In the genomic region with DNA sequence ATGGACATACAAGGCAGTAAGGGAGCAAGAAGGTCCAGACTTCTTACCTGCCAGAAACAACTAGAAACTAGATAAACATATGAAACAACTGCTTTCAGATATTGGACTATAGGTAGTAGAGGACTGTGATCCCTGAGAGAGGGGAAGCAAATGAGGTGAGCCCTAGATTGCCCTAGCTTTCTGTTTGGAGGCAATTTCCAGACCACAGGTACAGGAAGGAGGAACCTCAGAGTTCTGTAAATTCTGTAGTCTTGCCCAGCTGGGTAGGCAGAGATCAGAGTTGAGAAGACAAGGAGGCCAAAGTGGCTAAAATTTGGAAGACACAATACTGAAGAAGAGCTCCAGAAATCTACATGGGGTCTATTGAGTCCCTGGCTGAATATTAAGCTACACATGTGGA, we compare ENCODE assay signal across 12 cellular contexts. TPM values are rescaled to one million over a fixed set of nuclear protein-coding genes. Genes with fewer than 3 reads are reported as not detected.
DNase-seq lines count a peak whose midpoint lies in the region; ATAC-seq, FAIRE-seq and TF ChIP-seq lines count a peak whose summit lies in the region.
"Had no signal": no experiment of that assay in that cellular context is flagged by ENCODE, and none has a peak within 500 bp of the region (broad histone marks: within the 10 kb centered on the region; RNA-seq: fewer than 3 reads in every experiment).

No MANE protein-coding gene starts in this region.

- no peak for DNase-seq in GM12892 (ENCODE audit: insufficient read length)
- no peak for DNase-seq in IMR-90
- DNase-seq in effector CD4-positive, alpha-beta T cell, result no peak
- DNase-seq in upper lobe of left lung, result no peak
- DNase-seq in SKM-1 treated with dmso at 0.1 percent for 144 hours (lab: John Stamatoyannopoulos, UW; ENCODE audit: unreplicated experiment), result no peak
- DNase-seq: activated CD4-positive, alpha-beta T cell treated with anti-CD3 and anti-CD28 coated beads, Interleukin-2, amount 50 U/mL, for 4 hours; MG63; NCI-H510A; uterus had no signal

- H3K4me1 Mint-ChIP-seq in activated naive CD8-positive, alpha-beta T cell (ENCODE audit: low read depth), result peaks cover 78% of the 10 kb centered on the region

- H3K27ac ChIP-seq in IMR-90 (ENCODE audit: insufficient read depth, low read length) (no peak overlapping the region), upper lobe of left lung (no peak overlapping the region)
- H3K27ac ChIP-seq: uterus had no signal

- no peak overlapping the region for H4K91ac ChIP-seq in IMR-90 (ENCODE audit: insufficient read depth, low read depth, low read length)

- H4K8ac ChIP-seq in IMR-90 (ENCODE audit: low read depth in 2 of 2, low read length in 2 of 2), result no peak overlapping the region

- H2BK20ac ChIP-seq in IMR-90 (ENCODE audit: low read depth, low read length), result no peak overlapping the region

- peaks cover 8% of the 10 kb centered on the region for H3K9me3 Mint-ChIP-seq in activated naive CD8-positive, alpha-beta T cell (ENCODE audit: low read depth)

- peak; percentile 5 for FAIRE-seq in GM12892 (lab: Jason Lieb, UNC)

- no peak overlapping the region for H3K18ac ChIP-seq in IMR-90 (ENCODE audit: low read depth, low read length)

- no peak overlapping the region for H3K9ac ChIP-seq in IMR-90 (ENCODE audit: low read depth, low read length)

- no peak overlapping the region for H3K14ac ChIP-seq in IMR-90 (replicated peaks; ENCODE audit: low read depth, low read length)

- no peak overlapping the region; the same call in 1 of the 2 replicates for H3K4ac ChIP-seq in IMR-90 (ENCODE audit: low read depth, low read length)

- no peak for TF ChIP-seq EP300 in upper lobe of left lung (IDR thresholded peaks at IDR 0.05)

- H2AK5ac ChIP-seq in IMR-90 (ENCODE audit: low read depth, low read length), result no peak overlapping the region

- H3K27me3 Mint-ChIP-seq in activated naive CD8-positive, alpha-beta T cell, result no peaks in the 10 kb centered on the region

- peak overlapping the region; percentile 83 for H3K27ac Mint-ChIP-seq in activated naive CD8-positive, alpha-beta T cell

- CTCF ChIA-PET in IMR-90 (lab: Yijun Ruan, JAX), result no interaction called here

- H2BK5ac ChIP-seq in IMR-90 (ENCODE audit: low read depth, low read length, poor library complexity, severe bottlenecking), result no peak overlapping the region

- no peak overlapping the region for H3K23ac ChIP-seq in IMR-90 (ENCODE audit: low read depth, low read length)

- H2AK9ac ChIP-seq in IMR-90 (replicated peaks; ENCODE audit: low read depth, low read length, poor library complexity), result no peak overlapping the region

- H3K4me2 ChIP-seq in IMR-90 (ENCODE audit: low read depth, low read length), result no peak overlapping the region

- ATAC-seq in GM21423 (IDR thresholded peaks at IDR 0.05; ENCODE audit: unreplicated experiment) (peak; percentile 38), IMR-90 (ENCODE audit: low read depth) (no peak), upper lobe of left lung (ENCODE audit: low FRiP score in 2 of 2) (no peak), HG02885 (IDR thresholded peaks at IDR 0.05; ENCODE audit: poor library complexity, unreplicated experiment) (no peak)

- peaks cover 27% of the 10 kb centered on the region for H3K36me3 Mint-ChIP-seq in activated naive CD8-positive, alpha-beta T cell

- dilution Hi-C loops in IMR-90 (cut with HindIII; ENCODE audit: low sequenced_read_pairs, unreplicated experiment), result no loop called here

- peak overlapping the region; percentile 54 for H3K4me3 Mint-ChIP-seq in activated naive CD8-positive, alpha-beta T cell

- H4K5ac ChIP-seq in IMR-90 (ENCODE audit: low read depth, low read length), result 0 out of 2 replicates have a peak overlapping the region, but pooled peaks have one; percentile 67

- H4K20me1 ChIP-seq in IMR-90 (ENCODE audit: insufficient read depth, low read length), result peaks cover 56% of the 10 kb centered on the region; the same call in 1 of the 2 replicates

- intact Hi-C loops in IMR-90 (cut with micrococcal nuclease), result no loop called here

- 0 out of 2 replicates have a peak, but pooled peaks cover 7% of the 10 kb centered on the region for H3K9me1 ChIP-seq in IMR-90 (ENCODE audit: insufficient read depth, low read length)

- BruUV-seq in IMR-90 (replicated peaks; lab: Mats Ljungman, UMichigan), result no TSS peak

- H3K4me3 ChIP-seq in IMR-90 (ENCODE audit: insufficient read depth, low read depth, low read length) (no peak overlapping the region), upper lobe of left lung (no peak overlapping the region)
- H3K4me3 ChIP-seq: MG63, uterus had no signal

- H3K79me1 ChIP-seq in IMR-90 (ENCODE audit: low read depth in 1 of 2, low read length in 2 of 2), result peaks cover 4 to 26% of the 10 kb centered on the region in 2 experiments; a peak in 3 of 4 replicates

- H2AFZ ChIP-seq in IMR-90 (replicated peaks; ENCODE audit: low read length, poor library complexity), result no peak overlapping the region

- no peak for TF ChIP-seq POLR2A in GM12892 (IDR thresholded peaks at IDR 0.05; ENCODE audit: low read depth, low read length)
- TF ChIP-seq POLR2A in IMR-90 (IDR thresholded peaks at IDR 0.05; ENCODE audit: low read depth, low read length), result no peak
- TF ChIP-seq POLR2A in upper lobe of left lung (IDR thresholded peaks at IDR 0.05), result no peak

- H3K36me3 ChIP-seq in IMR-90 (ENCODE audit: control insufficient read depth, insufficient read depth, low read length) (0 out of 2 replicates have a peak, but pooled peaks cover 1% of the 10 kb centered on the region), upper lobe of left lung (no peaks in the 10 kb centered on the region)
- H3K36me3 ChIP-seq: uterus had no signal

- H3K27me3 ChIP-seq in IMR-90 (ENCODE audit: control insufficient read depth, insufficient read depth, low read length) (no peaks in the 10 kb centered on the region), upper lobe of left lung (no peaks in the 10 kb centered on the region)
- H3K27me3 ChIP-seq: MG63, uterus had no signal

- in situ Hi-C loops in IMR-90 (cut with MboI; ENCODE audit: low sequenced_read_pairs), result no loop called here

- TF ChIP-seq CTCF in IMR-90 (conservative IDR thresholded peaks at IDR 0.05; ENCODE audit: low read depth, low read length) (no peak), upper lobe of left lung (IDR thresholded peaks at IDR 0.05) (no peak)

- H2BK15ac ChIP-seq in IMR-90 (ENCODE audit: low read depth, low read length), result no peak overlapping the region; the same call in 2 of the 3 replicates

- H3K4me1 ChIP-seq in IMR-90 (ENCODE audit: control insufficient read depth, insufficient read depth, low read length), result peaks cover 3% of the 10 kb centered on the region
- peaks cover 0 to 4% (median 0%) of the 10 kb centered on the region in 4 donors for H3K4me1 ChIP-seq in upper lobe of left lung
- H3K4me1 ChIP-seq: uterus had no signal

- no peak overlapping the region for H3K56ac ChIP-seq in IMR-90 (ENCODE audit: extremely low read depth, insufficient read depth, low read length)

- H3K9me3 ChIP-seq in IMR-90 (ENCODE audit: control insufficient read depth, insufficient read depth, low read length), result peaks cover 1% of the 10 kb centered on the region; the same call in 1 of the 2 replicates
- H3K9me3 ChIP-seq in upper lobe of left lung, result peaks cover 0 to 4% (median 2%) of the 10 kb centered on the region in 4 donors
- H3K9me3 ChIP-seq: uterus had no signal

- POLR2A ChIA-PET in IMR-90 (lab: Charles Lee; ENCODE audit: unreplicated experiment), result no interaction called here

- no peak for TF ChIP-seq RAD21 in IMR-90 (IDR thresholded peaks at IDR 0.05; ENCODE audit: low read length)

- no peak overlapping the region for H2BK120ac ChIP-seq in IMR-90 (ENCODE audit: low read depth, low read length)

TF ChIP-seq in IMR-90, 13 proteins besides CTCF, POLR2A, EP300 and RAD21:
- TF ChIP-seq MAZ (IDR thresholded peaks at IDR 0.05; ENCODE audit: borderline replicate concordance, low read depth, low read length) (no peak), CEBPB (IDR thresholded peaks at IDR 0.05; ENCODE audit: low read depth, low read length) (no peak), RFX5 (IDR thresholded peaks at IDR 0.05; ENCODE audit: low read depth, low read length) (no peak), CHD1 (IDR thresholded peaks at IDR 0.05; ENCODE audit: low read depth, low read length) (no peak)

RNA-seq across cellular contexts. Expression of a gene that starts 21.0 kb away (rescaled TPM):
- 19.7 TPM for polyA plus RNA-seq in GM12892 (2012; ENCODE audit: missing spikeins)
- total RNA-seq in IMR-90 (2012; rRNA removed) (131 and 195 TPM in 2 replicates), upper lobe of left lung (10 to 100 TPM; 15.7 to 26.9 (median 19.9) TPM)
- 21.5 and 22.2 TPM in 2 replicates for polyA plus RNA-seq in IMR-90 (2012; rRNA removed)
- 13.8 and 26.3 TPM in 2 replicates for polyA plus RNA-seq in IMR-90 (2012; cell fraction: cytosol; rRNA removed)
- polyA plus RNA-seq in IMR-90 (2012; cell fraction: nucleus; rRNA removed; ENCODE audit: low replicate concordance), result 36.7 and 50.1 TPM in 2 replicates
